In genomic region chr4:25861422-25861926, GRCh38 we compare ENCODE assay signal across 8 cellular contexts. TPM values are rescaled to one million over a fixed set of nuclear protein-coding genes. Genes with fewer than 3 reads are reported as not detected.
DNase-seq lines count a peak whose midpoint lies in the region; ATAC-seq and TF ChIP-seq lines count a peak whose summit lies in the region.

No MANE protein-coding gene starts in this region.

- peak overlapping the region; percentile 92 to 99 (median 94) for H3K27ac Mint-ChIP-seq in CD4-positive, alpha-beta memory T cell
- H3K27ac Mint-ChIP-seq in natural killer cell treated with Interleukin-12 subunit alpha and Interleukin-12 subunit beta and Interleukin-15 and Interleukin-18, amount 100 ng/mL, for 72 hours = peak overlapping the region; percentile 98 to 99

- peak overlapping the region; percentile 61 for H3K4me2 ChIP-seq in MM.1S (ENCODE audit: low read depth, low read length)

- peaks cover 43 to 62% (median 53%) of the 10 kb centered on the region in 4 donors for H3K4me1 Mint-ChIP-seq in CD4-positive, alpha-beta memory T cell
- peaks cover 31 to 48% of the 10 kb centered on the region in 2 donors for H3K4me1 Mint-ChIP-seq in natural killer cell treated with Interleukin-12 subunit alpha and Interleukin-12 subunit beta and Interleukin-15 and Interleukin-18, amount 100 ng/mL, for 72 hours (ENCODE audit: low read depth in 2 of 2)

- H3K9me3 ChIP-seq in CD4-positive, alpha-beta memory T cell (ENCODE audit: control insufficient read depth in 1 of 2, low read length in 2 of 2) = no peaks in the 10 kb centered on the region
- H3K9me3 ChIP-seq in MM.1S (replicated peaks; ENCODE audit: insufficient read depth, low read length) = no peaks in the 10 kb centered on the region

- H3K4me3 Mint-ChIP-seq in CD4-positive, alpha-beta memory T cell = peak overlapping the region; percentile 95 to 100 (median 98)
- peak overlapping the region; percentile 98 for H3K4me3 Mint-ChIP-seq in natural killer cell treated with Interleukin-12 subunit alpha and Interleukin-12 subunit beta and Interleukin-15 and Interleukin-18, amount 100 ng/mL, for 72 hours

- H3F3A ChIP-seq in MM.1S (ENCODE audit: insufficient read depth, low read length) = peaks cover 14% of the 10 kb centered on the region

- no peaks in the 10 kb centered on the region for H3K27me3 Mint-ChIP-seq in CD4-positive, alpha-beta memory T cell
- H3K27me3 Mint-ChIP-seq in natural killer cell treated with Interleukin-12 subunit alpha and Interleukin-12 subunit beta and Interleukin-15 and Interleukin-18, amount 100 ng/mL, for 72 hours = no peaks in the 10 kb centered on the region

- TF ChIP-seq CTCF in MM.1S (IDR thresholded peaks at IDR 0.05; ENCODE audit: low read length) = no peak

- peak overlapping the region; percentile 55; the same call in 1 of the 2 replicates for H2AFZ ChIP-seq in MM.1S (ENCODE audit: low read length)

- no peaks in the 10 kb centered on the region for H3K9me3 Mint-ChIP-seq in CD4-positive, alpha-beta memory T cell
- H3K9me3 Mint-ChIP-seq in natural killer cell treated with Interleukin-12 subunit alpha and Interleukin-12 subunit beta and Interleukin-15 and Interleukin-18, amount 100 ng/mL, for 72 hours = no peaks in the 10 kb centered on the region

- H3K9me2 ChIP-seq in MM.1S (replicated peaks; ENCODE audit: insufficient read depth, low read length) = no peaks in the 10 kb centered on the region

- H3K27me3 ChIP-seq in CD4-positive, alpha-beta memory T cell (ENCODE audit: insufficient read depth, low read length) = no peaks in the 10 kb centered on the region
- no peaks in the 10 kb centered on the region for H3K27me3 ChIP-seq in MM.1S (replicated peaks; ENCODE audit: insufficient read depth, low read length)

- peak overlapping the region; percentile 67; the same call in 1 of the 2 replicates for H3K9ac ChIP-seq in MM.1S (ENCODE audit: low read length)

- POLR2A ChIA-PET in CD4-positive, alpha-beta memory T cell (lab: Charles Lee; ENCODE audit: partially characterized antibody) = interaction anchor here (0.7 to 1.9 kb wide), 5 partner anchors 52 to 1277 kb away, joined by 3 to 30 read pairs (median 3); partner anchors contain the start of genes DHX15 and SMIM20

- H3K27ac ChIP-seq in CD4-positive, alpha-beta memory T cell (ENCODE audit: low read depth, low read length) = peak overlapping the region; percentile 87
- H3K27ac ChIP-seq in MM.1S (ENCODE audit: low read length) = peak overlapping the region; percentile 47; the same call in 1 of the 2 replicates

- H3K4me1 ChIP-seq in CD4-positive, alpha-beta memory T cell (ENCODE audit: insufficient read depth, low read length) = peaks cover 60% of the 10 kb centered on the region
- H3K4me1 ChIP-seq in MM.1S (ENCODE audit: low read length) = peaks cover 20% of the 10 kb centered on the region

- no peaks in the 10 kb centered on the region for H3K36me3 ChIP-seq in CD4-positive, alpha-beta memory T cell (ENCODE audit: insufficient read depth, low read length)
- H3K36me3 ChIP-seq in MM.1S (replicated peaks; ENCODE audit: insufficient read depth, low read length) = no peaks in the 10 kb centered on the region

- ATAC-seq in natural killer cell treated with Interleukin-12 subunit alpha and Interleukin-12 subunit beta and Interleukin-15 and Interleukin-18, amount 100 ng/mL, for 72 hours = no peak
- no peak for ATAC-seq in GM21619 (IDR thresholded peaks at IDR 0.05; ENCODE audit: unreplicated experiment)
- no peak for ATAC-seq in GM18519 (IDR thresholded peaks at IDR 0.05; ENCODE audit: low FRiP score, unreplicated experiment)

- no peaks in the 10 kb centered on the region for H4K20me1 ChIP-seq in MM.1S (ENCODE audit: insufficient read depth, low read length)

- H3K79me2 ChIP-seq in MM.1S (ENCODE audit: low read length) = peaks cover 58% of the 10 kb centered on the region

- intact Hi-C loops in CD4-positive, alpha-beta memory T cell (cut with micrococcal nuclease) = loop anchor here (5.0 to 10.0 kb wide), 3 partner anchors 333 to 1001 kb away; partner anchors contain the start of genes SEPSECS and STIM2

- H3K36me3 Mint-ChIP-seq in CD4-positive, alpha-beta memory T cell = peaks cover 0 to 4% of the 10 kb centered on the region in 2 donors
- H3K36me3 Mint-ChIP-seq in natural killer cell treated with Interleukin-12 subunit alpha and Interleukin-12 subunit beta and Interleukin-15 and Interleukin-18, amount 100 ng/mL, for 72 hours = peaks cover 7% of the 10 kb centered on the region

- DNase-seq in CD4-positive, alpha-beta memory T cell = peak in 3 of 5 donors; percentile 9 to 26 (median 23)
- DNase-seq in MM.1S = peak; percentile 17
- peak; percentile 54 for DNase-seq in dedifferentiated amniotic fluid mesenchymal stem cell (ENCODE audit: extremely low spot score)
- DNase-seq in natural killer cell treated with Interleukin-12 subunit alpha and Interleukin-12 subunit beta and Interleukin-15 and Interleukin-18, amount 100 ng/mL, for 72 hours (ENCODE audit: low spot score) = no peak
- DNase-seq in stimulated activated CD4-positive, alpha-beta T cell treated with anti-CD3 and anti-CD28 coated beads, Interleukin-12 subunit alpha, Interleukin-12 subunit beta, amount 100 ng/mL, for 4 hours = no peak
- DNase-seq in activated gamma-delta T cell treated with Interleukin-2 at 50 U/mL for 16 hours = no peak

- CTCF ChIA-PET in CD4-positive, alpha-beta memory T cell (lab: Charles Lee; ENCODE audit: partially characterized antibody) = interaction anchor here (0.7 to 1.8 kb wide), 5 partner anchors 19 to 722 kb away, joined by 3 to 6 read pairs (median 5); partner anchors contain the start of genes SMIM20 and TBC1D19

- H3K4me3 ChIP-seq in CD4-positive, alpha-beta memory T cell (ENCODE audit: low read length in 2 of 2) = peak overlapping the region; percentile 71 to 74
- peak overlapping the region; percentile 85 for H3K4me3 ChIP-seq in MM.1S (ENCODE audit: low read length)

RNA-seq across cellular contexts. Expression of gene SEL1L3, which starts 1.3 kb away (rescaled TPM):
- total RNA-seq in CD4-positive, alpha-beta memory T cell = 10 to 100 TPM; 61.4 to 64.3 TPM
- polyA plus RNA-seq in CD4-positive, alpha-beta memory T cell = 10 to 100 TPM; 61.3 to 68.8 TPM
- 10 to 100 TPM; 35.0 to 54.4 TPM for total RNA-seq in natural killer cell treated with Interleukin-12 subunit alpha and Interleukin-12 subunit beta and Interleukin-15 and Interleukin-18, amount 100 ng/mL, for 72 hours

RNA-seq across cellular contexts. Expression of gene SMIM20, which starts 52.5 kb away (rescaled TPM):
- 10 to 100 TPM; 16.9 to 19.2 TPM for total RNA-seq in CD4-positive, alpha-beta memory T cell
- 10 to 100 TPM; 46.8 to 78.9 TPM for polyA plus RNA-seq in CD4-positive, alpha-beta memory T cell
- 10 to 100 TPM; 12.1 to 19.0 TPM for total RNA-seq in natural killer cell treated with Interleukin-12 subunit alpha and Interleukin-12 subunit beta and Interleukin-15 and Interleukin-18, amount 100 ng/mL, for 72 hours

Comparison
In these comparisons a context has a peak if more than half of its experiments do, and no peak if none do; other contexts are left out.
1. DNase-seq: peak in CD4-positive, alpha-beta memory T cell (3 of 5), MM.1S (single experiment) and dedifferentiated amniotic fluid mesenchymal stem cell (single experiment); none in natural killer cell treated with Interleukin-12 subunit alpha and Interleukin-12 subunit beta and Interleukin-15 and Interleukin-18, amount 100 ng/mL, for 72 hours (single experiment), stimulated activated CD4-positive, alpha-beta T cell treated with anti-CD3 and anti-CD28 coated beads, Interleukin-12 subunit alpha, Interleukin-12 subunit beta, amount 100 ng/mL, for 4 hours (single experiment) and activated gamma-delta T cell treated with Interleukin-2 at 50 U/mL for 16 hours (single experiment).